In genomic region chr16:69397821-69398521, GRCh38 we compare ENCODE assay signal across 8 cellular contexts.
DNase-seq lines count a peak whose midpoint lies in the region; ATAC-seq, FAIRE-seq and TF ChIP-seq lines count a peak whose summit lies in the region.

No MANE protein-coding gene starts in this region.

- H3K27me3 ChIP-seq in mucosa of rectum (ENCODE audit: control insufficient read depth in 2 of 2, insufficient read depth in 2 of 2, low read length in 2 of 2) = no peaks in the 10 kb centered on the region

- no peaks in the 10 kb centered on the region for H3K27me3 Mint-ChIP-seq in stimulated activated naive CD8-positive, alpha-beta T cell treated with anti-CD3 and anti-CD28 coated beads, Interleukin-15, amount 100 ng/mL, for 72 hours

- H3K27ac ChIP-seq in mucosa of rectum (ENCODE audit: low read depth in 2 of 2, low read length in 2 of 2) = peak overlapping the region; percentile 70

- no peak overlapping the region for H3K4me3 ChIP-seq in epithelial cell of esophagus (ENCODE audit: low read length)
- peak overlapping the region in 1 of 2 donors; percentile 2 for H3K4me3 ChIP-seq in mucosa of rectum (ENCODE audit: low read length in 2 of 2)

- peak overlapping the region; percentile 54 to 90 for H3K27ac Mint-ChIP-seq in stimulated activated naive CD8-positive, alpha-beta T cell treated with anti-CD3 and anti-CD28 coated beads, Interleukin-15, amount 100 ng/mL, for 72 hours

- H3K9ac ChIP-seq in mucosa of rectum (ENCODE audit: low read depth in 1 of 2, low read length in 2 of 2) = no peak overlapping the region

- H3K4me1 ChIP-seq in mucosa of rectum (ENCODE audit: control insufficient read depth in 2 of 2, insufficient read depth in 2 of 2, low read length in 2 of 2) = peaks cover 23 to 43% of the 10 kb centered on the region in 2 donors

- peaks cover 45% of the 10 kb centered on the region for H3K4me1 Mint-ChIP-seq in stimulated activated naive CD8-positive, alpha-beta T cell treated with anti-CD3 and anti-CD28 coated beads, Interleukin-15, amount 100 ng/mL, for 72 hours

- H3K36me3 ChIP-seq in mucosa of rectum (ENCODE audit: control insufficient read depth in 2 of 2, insufficient read depth in 2 of 2, low read length in 2 of 2) = no peaks in the 10 kb centered on the region

- peak; percentile 46 for TF ChIP-seq CTCF in epithelial cell of esophagus (IDR thresholded peaks at IDR 0.05; ENCODE audit: insufficient read depth, low read depth, low read length, missing control alignments)

- H3K4me3 Mint-ChIP-seq in stimulated activated naive CD8-positive, alpha-beta T cell treated with anti-CD3 and anti-CD28 coated beads, Interleukin-15, amount 100 ng/mL, for 72 hours = peak overlapping the region in 1 of 2 donors; percentile 10

- FAIRE-seq in RCC 7860 (lab: Jason Lieb, UNC) = no peak

- H3K9me3 Mint-ChIP-seq in stimulated activated naive CD8-positive, alpha-beta T cell treated with anti-CD3 and anti-CD28 coated beads, Interleukin-15, amount 100 ng/mL, for 72 hours = no peaks in the 10 kb centered on the region

- no peak for ATAC-seq in stimulated activated naive CD8-positive, alpha-beta T cell treated with anti-CD3 and anti-CD28 coated beads, Interleukin-15, amount 100 ng/mL, for 72 hours
- no peak for ATAC-seq in stimulated activated naive CD8-positive, alpha-beta T cell treated with anti-CD3 and anti-CD28 coated beads, Interleukin-15, Interleukin-2, amounts not matched to agents 100 U/mL and 50 U/mL, for 24 hours
- ATAC-seq in HG03520 (IDR thresholded peaks at IDR 0.05; ENCODE audit: unreplicated experiment) = no peak

- H3K9me3 ChIP-seq in mucosa of rectum (ENCODE audit: control insufficient read depth in 2 of 2, low read length in 2 of 2) = no peaks in the 10 kb centered on the region

- DNase-seq in stimulated activated naive CD8-positive, alpha-beta T cell treated with anti-CD3 and anti-CD28 coated beads, Interleukin-15, amount 100 ng/mL, for 72 hours = no peak
- no peak for DNase-seq in stimulated activated naive CD8-positive, alpha-beta T cell treated with anti-CD3 and anti-CD28 coated beads, Interleukin-15, Interleukin-2, amounts not matched to agents 100 U/mL and 50 U/mL, for 24 hours
- DNase-seq in RCC 7860 (ENCODE audit: low spot score) = peak; percentile 22
- peak; percentile 82 for DNase-seq in epithelial cell of esophagus (ENCODE audit: low read depth)
- DNase-seq in GM19240 (ENCODE audit: insufficient read length, low spot score) = no peak
- no peak for DNase-seq in NCI-H1048 (lab: John Stamatoyannopoulos, UW)

Comparison
In these comparisons a context has a peak if more than half of its experiments do, and no peak if none do; other contexts are left out.
1. DNase-seq: peak in RCC 7860 (single experiment) and epithelial cell of esophagus (single experiment); none in stimulated activated naive CD8-positive, alpha-beta T cell treated with anti-CD3 and anti-CD28 coated beads, Interleukin-15, amount 100 ng/mL, for 72 hours (0 of 2), stimulated activated naive CD8-positive, alpha-beta T cell treated with anti-CD3 and anti-CD28 coated beads, Interleukin-15, Interleukin-2, amounts not matched to agents 100 U/mL and 50 U/mL, for 24 hours (single experiment), GM19240 (single experiment) and NCI-H1048 (single experiment).